6 cellular contexts compared by ENCODE assay signal in genomic region chr1:155003227-155003765, GRCh38.
A peak's percentile ranks its signal among the peaks of the same experiment; 100 is the strongest.
DNase-seq lines count a peak whose midpoint lies in the region; ATAC-seq and TF ChIP-seq lines count a peak whose summit lies in the region.

No MANE protein-coding gene starts in this region.

- TF ChIP-seq CTCF in fibroblast of mammary gland (conservative IDR thresholded peaks at IDR 0.05; ENCODE audit: control insufficient read depth, insufficient read depth, low read depth, low read length), result no peak

- peak overlapping the region; percentile 89 for H3K4me3 ChIP-seq in fibroblast of mammary gland (ENCODE audit: control insufficient read depth, low read depth, low read length)

- peak; percentile 48 for DNase-seq in ELR (ENCODE audit: low read depth)
- DNase-seq in OCI-M1 (lab: John Stamatoyannopoulos, UW), result peak; percentile 68
- DNase-seq in fibroblast of mammary gland (ENCODE audit: low read depth), result no peak
- DNase-seq in stimulated activated naive CD4-positive, alpha-beta T cell treated with Interleukin-2 at 50 U/mL for 16 hours (lab: John Stamatoyannopoulos, UW), result peak; percentile 20
- DNase-seq in GDM1 (lab: John Stamatoyannopoulos, UW), result no peak

- no peak for ATAC-seq in HG03354 (IDR thresholded peaks at IDR 0.05; ENCODE audit: poor library complexity, severe bottlenecking, unreplicated experiment)

Comparison
In these comparisons a context has a peak if more than half of its experiments do, and no peak if none do; other contexts are left out.
1. DNase-seq: peak in ELR (single experiment), OCI-M1 (single experiment) and stimulated activated naive CD4-positive, alpha-beta T cell treated with Interleukin-2 at 50 U/mL for 16 hours (single experiment); none in fibroblast of mammary gland (single experiment) and GDM1 (single experiment).